In the genomic region with DNA sequence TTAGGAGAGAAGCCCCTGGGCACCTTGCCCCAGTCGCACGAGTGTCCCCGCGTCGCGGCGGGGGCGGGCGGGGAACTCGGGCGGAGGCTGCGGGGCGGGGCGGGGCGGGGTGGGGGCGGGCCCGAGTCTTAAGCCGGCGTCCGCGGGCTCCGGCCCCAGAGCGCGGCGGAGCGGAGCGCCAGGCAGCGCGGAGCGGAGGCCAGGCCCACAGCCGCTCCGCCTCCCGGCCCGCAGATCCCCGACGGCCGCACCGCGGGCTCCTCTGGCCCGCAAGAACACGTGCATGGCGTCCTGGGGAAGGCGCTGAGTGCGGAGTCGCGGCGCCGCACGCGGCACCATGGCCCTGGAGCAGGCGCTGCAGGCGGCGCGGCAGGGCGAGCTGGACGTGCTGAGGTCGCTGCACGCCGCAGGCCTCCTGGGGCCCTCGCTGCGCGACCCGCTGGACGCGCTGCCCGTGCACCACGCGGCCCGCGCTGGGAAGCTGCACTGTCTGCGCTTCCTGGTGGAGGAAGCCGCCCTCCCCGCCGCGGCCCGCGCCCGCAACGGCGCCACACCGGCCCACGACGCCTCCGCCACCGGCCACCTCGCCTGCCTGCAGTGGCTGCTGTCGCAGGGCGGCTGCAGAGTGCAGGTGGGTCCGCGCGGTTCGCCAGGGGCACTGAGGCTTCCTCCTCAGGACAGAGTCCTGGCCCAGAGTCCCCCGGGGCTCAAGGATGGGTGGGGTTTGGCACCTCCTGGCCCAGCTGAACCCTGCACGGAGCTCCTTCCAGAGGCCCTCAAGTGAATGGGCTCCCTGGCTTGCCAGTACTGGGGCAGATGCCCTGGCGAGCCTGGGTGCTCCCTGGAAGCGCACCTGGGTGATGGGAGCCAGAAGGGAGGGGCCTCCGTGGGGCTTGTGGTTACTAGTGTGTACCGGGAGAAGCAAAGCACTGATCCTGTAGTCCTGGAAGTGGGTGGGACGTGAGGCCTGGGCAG, we compare ENCODE assay signal across 9 cellular contexts. TPM values are rescaled to one million over a fixed set of nuclear protein-coding genes. Genes with fewer than 3 reads are reported as not detected.
DNase-seq lines count a peak whose midpoint lies in the region; ATAC-seq and TF ChIP-seq lines count a peak whose summit lies in the region.
"Had no signal": no experiment of that assay in that cellular context is flagged by ENCODE, and none has a peak within 500 bp of the region (broad histone marks: within the 10 kb centered on the region; RNA-seq: fewer than 3 reads in every experiment).

A gene with protein sequence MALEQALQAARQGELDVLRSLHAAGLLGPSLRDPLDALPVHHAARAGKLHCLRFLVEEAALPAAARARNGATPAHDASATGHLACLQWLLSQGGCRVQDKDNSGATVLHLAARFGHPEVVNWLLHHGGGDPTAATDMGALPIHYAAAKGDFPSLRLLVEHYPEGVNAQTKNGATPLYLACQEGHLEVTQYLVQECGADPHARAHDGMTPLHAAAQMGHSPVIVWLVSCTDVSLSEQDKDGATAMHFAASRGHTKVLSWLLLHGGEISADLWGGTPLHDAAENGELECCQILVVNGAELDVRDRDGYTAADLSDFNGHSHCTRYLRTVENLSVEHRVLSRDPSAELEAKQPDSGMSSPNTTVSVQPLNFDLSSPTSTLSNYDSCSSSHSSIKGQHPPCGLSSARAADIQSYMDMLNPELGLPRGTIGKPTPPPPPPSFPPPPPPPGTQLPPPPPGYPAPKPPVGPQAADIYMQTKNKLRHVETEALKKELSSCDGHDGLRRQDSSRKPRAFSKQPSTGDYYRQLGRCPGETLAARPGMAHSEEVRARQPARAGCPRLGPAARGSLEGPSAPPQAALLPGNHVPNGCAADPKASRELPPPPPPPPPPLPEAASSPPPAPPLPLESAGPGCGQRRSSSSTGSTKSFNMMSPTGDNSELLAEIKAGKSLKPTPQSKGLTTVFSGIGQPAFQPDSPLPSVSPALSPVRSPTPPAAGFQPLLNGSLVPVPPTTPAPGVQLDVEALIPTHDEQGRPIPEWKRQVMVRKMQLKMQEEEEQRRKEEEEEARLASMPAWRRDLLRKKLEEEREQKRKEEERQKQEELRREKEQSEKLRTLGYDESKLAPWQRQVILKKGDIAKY (plus strand): TSS at position 158 of the 975 bp plus-strand sequence. CDS start 180 bp downstream, at position 338.

- TF ChIP-seq EP300 in suprapubic skin (IDR thresholded peaks at IDR 0.05): no peak

- H3K4me3 ChIP-seq in suprapubic skin (peak within 1 kb of the TSS; percentile 48), OCI-LY7 (ENCODE audit: low read depth, low read length, poor library complexity, severe bottlenecking) (no peak within 1 kb of the TSS)

- H3K36me3 ChIP-seq in suprapubic skin: no peaks in the 10 kb centered on the region
- H3K36me3 ChIP-seq in OCI-LY7 (ENCODE audit: insufficient read depth, low read length): no peaks in the 10 kb centered on the region
- H3K36me3 ChIP-seq: neutrophil had no signal

- H3K36me3 Mint-ChIP-seq in activated CD4-positive, alpha-beta T cell treated with anti-CD3 and anti-CD28 coated beads for 36 hours (ENCODE audit: low read depth): no peaks in the 10 kb centered on the region
- H3K36me3 Mint-ChIP-seq in WTC11 (no peaks in the 10 kb centered on the region), nephron progenitor cell (ENCODE audit: low read depth) (no peaks in the 10 kb centered on the region)

- H3K27me3 ChIP-seq in suprapubic skin: peaks cover 94% of the 10 kb centered on the region

- H3K4me3 Mint-ChIP-seq in activated CD4-positive, alpha-beta T cell treated with anti-CD3 and anti-CD28 coated beads for 36 hours: peak within 1 kb of the TSS; percentile 7
- H3K4me3 Mint-ChIP-seq in WTC11 (peak within 1 kb of the TSS; percentile 60), nephron progenitor cell (no peak within 1 kb of the TSS)

- no peak within 1 kb of the TSS for H2AFZ ChIP-seq in OCI-LY7 (ENCODE audit: low read length)

- H3K79me2 ChIP-seq in OCI-LY7 (ENCODE audit: insufficient read depth, low read depth, low read length): no peaks in the 10 kb centered on the region

- CTCF ChIA-PET in activated CD4-positive, alpha-beta T cell treated with anti-CD3 and anti-CD28 coated beads for 36 hours (lab: Charles Lee): interaction anchor here (0.6 to 2.6 kb wide), 2 partner anchors 13 to 178 kb away, joined by 3 to 16 read pairs; no protein-coding TSS in a partner anchor
- CTCF ChIA-PET in WTC11 (lab: Charles Lee) (interaction anchor here (0.6 to 2.8 kb wide), 6 partner anchors 13 to 180 kb away, joined by 3 to 19 read pairs (median 6); no protein-coding TSS in a partner anchor), OCI-LY7 (lab: Charles Lee; ENCODE audit: unreplicated experiment) (no interaction called here)

- no peak within 1 kb of the TSS for H3K4me2 ChIP-seq in OCI-LY7 (ENCODE audit: low read length)

- no peak for DNase-seq in activated CD4-positive, alpha-beta T cell treated with anti-CD3 and anti-CD28 coated beads for 36 hours
- no peak for DNase-seq in activated CD4-positive, alpha-beta T cell treated with anti-CD3 and anti-CD28 coated beads for 1 hour
- DNase-seq in WTC11 (ENCODE audit: low spot score) (no peak), iPS-NIHi7 (ENCODE audit: extremely low spot score) (peak; percentile 58), suprapubic skin (ENCODE audit: low spot score in 2 of 2) (peak in 1 of 2 donors; percentile 65), OCI-LY7 (ENCODE audit: low spot score) (no peak), nephron progenitor cell (no peak)

- TF ChIP-seq CTCF in WTC11 (IDR thresholded peaks at IDR 0.05) (no peak), suprapubic skin (IDR thresholded peaks at IDR 0.05) (no peak), OCI-LY7 (conservative IDR thresholded peaks at IDR 0.05; ENCODE audit: low read length) (no peak), nephron progenitor cell (IDR thresholded peaks at IDR 0.05) (no peak)

- no peaks in the 10 kb centered on the region for H3K9me2 ChIP-seq in OCI-LY7 (ENCODE audit: insufficient read depth, low read length)

- ATAC-seq in activated CD4-positive, alpha-beta T cell treated with anti-CD3 and anti-CD28 coated beads for 36 hours: no peak
- peak; percentile 13 for ATAC-seq in WTC11
- ATAC-seq in GM21381 (IDR thresholded peaks at IDR 0.05; ENCODE audit: unreplicated experiment): no peak

- peak within 1 kb of the TSS; percentile 11 for H3K27ac ChIP-seq in suprapubic skin
- H3K27ac ChIP-seq in OCI-LY7 (ENCODE audit: low read depth, low read length, poor library complexity, severe bottlenecking): no peak within 1 kb of the TSS
- H3K27ac ChIP-seq: neutrophil had no signal

- POLR2A ChIA-PET in activated CD4-positive, alpha-beta T cell treated with anti-CD3 and anti-CD28 coated beads for 36 hours (lab: Charles Lee): no interaction called here
- POLR2A ChIA-PET in WTC11 (lab: Charles Lee): no interaction called here
- POLR2A ChIA-PET in OCI-LY7 (lab: Charles Lee): no interaction called here

- peaks cover 34% of the 10 kb centered on the region for H3K27me3 Mint-ChIP-seq in activated CD4-positive, alpha-beta T cell treated with anti-CD3 and anti-CD28 coated beads for 36 hours
- peaks cover 70% of the 10 kb centered on the region for H3K27me3 Mint-ChIP-seq in WTC11 (ENCODE audit: low read depth)
- peaks cover 88% of the 10 kb centered on the region for H3K27me3 Mint-ChIP-seq in nephron progenitor cell (ENCODE audit: low read depth, poor library complexity)

- intact Hi-C loops in activated CD4-positive, alpha-beta T cell treated with anti-CD3 and anti-CD28 coated beads for 36 hours (cut with DNase I, micrococcal nuclease): loop anchor here (2.0 to 5.0 kb wide), 2 partner anchors 14 to 178 kb away; no protein-coding TSS in a partner anchor
- intact Hi-C loops in OCI-LY7 (cut with micrococcal nuclease; ENCODE audit: unreplicated experiment): no loop called here

- no TSS peak for BruUV-seq in OCI-LY7 (replicated peaks; lab: Mats Ljungman, UMichigan)

- H3K4me1 Mint-ChIP-seq in activated CD4-positive, alpha-beta T cell treated with anti-CD3 and anti-CD28 coated beads for 36 hours: peaks cover 9% of the 10 kb centered on the region
- peaks cover 8% of the 10 kb centered on the region for H3K4me1 Mint-ChIP-seq in WTC11
- peaks cover 11% of the 10 kb centered on the region for H3K4me1 Mint-ChIP-seq in nephron progenitor cell

- no peaks in the 10 kb centered on the region for H4K20me1 ChIP-seq in OCI-LY7 (ENCODE audit: insufficient read depth, low read length)

- H3K9me3 Mint-ChIP-seq in activated CD4-positive, alpha-beta T cell treated with anti-CD3 and anti-CD28 coated beads for 36 hours (ENCODE audit: low read depth): no peaks in the 10 kb centered on the region
- H3K9me3 Mint-ChIP-seq in WTC11 (no peaks in the 10 kb centered on the region), nephron progenitor cell (no peaks in the 10 kb centered on the region)

- peaks cover 81% of the 10 kb centered on the region for H3K4me1 ChIP-seq in suprapubic skin
- H3K4me1 ChIP-seq in OCI-LY7 (ENCODE audit: insufficient read depth, low read length, poor library complexity, severe bottlenecking): no peaks in the 10 kb centered on the region

- TF ChIP-seq POLR2A in suprapubic skin (IDR thresholded peaks at IDR 0.05): no peak

- H3K27ac Mint-ChIP-seq in activated CD4-positive, alpha-beta T cell treated with anti-CD3 and anti-CD28 coated beads for 36 hours: no peak within 1 kb of the TSS
- H3K27ac Mint-ChIP-seq in WTC11: no peak within 1 kb of the TSS
- no peak within 1 kb of the TSS for H3K27ac Mint-ChIP-seq in nephron progenitor cell

- H3K9me3 ChIP-seq in suprapubic skin: no peaks in the 10 kb centered on the region
- no peaks in the 10 kb centered on the region for H3K9me3 ChIP-seq in OCI-LY7 (ENCODE audit: low read length)
- H3K9me3 ChIP-seq: neutrophil had no signal

- 5% methylated on average over 34 of the region's 99 CpGs for WGBS in suprapubic skin

TF ChIP-seq in WTC11, 78 proteins besides CTCF, POLR2A, EP300 and RAD21 (continues in another document):
- TF ChIP-seq CREM (CRISPR knock-in tag; IDR thresholded peaks at IDR 0.05): 0 out of 2 replicates have a peak, but pooled peaks have one; percentile 38
- TF ChIP-seq NR2C2 (CRISPR knock-in tag; IDR thresholded peaks at IDR 0.05): no peak
- TF ChIP-seq, protein P1, sequence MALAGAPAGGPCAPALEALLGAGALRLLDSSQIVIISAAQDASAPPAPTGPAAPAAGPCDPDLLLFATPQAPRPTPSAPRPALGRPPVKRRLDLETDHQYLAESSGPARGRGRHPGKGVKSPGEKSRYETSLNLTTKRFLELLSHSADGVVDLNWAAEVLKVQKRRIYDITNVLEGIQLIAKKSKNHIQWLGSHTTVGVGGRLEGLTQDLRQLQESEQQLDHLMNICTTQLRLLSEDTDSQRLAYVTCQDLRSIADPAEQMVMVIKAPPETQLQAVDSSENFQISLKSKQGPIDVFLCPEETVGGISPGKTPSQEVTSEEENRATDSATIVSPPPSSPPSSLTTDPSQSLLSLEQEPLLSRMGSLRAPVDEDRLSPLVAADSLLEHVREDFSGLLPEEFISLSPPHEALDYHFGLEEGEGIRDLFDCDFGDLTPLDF (CRISPR knock-in tag; IDR thresholded peaks at IDR 0.05): no peak
- TF ChIP-seq RELA (CRISPR knock-in tag; IDR thresholded peaks at IDR 0.05; ENCODE audit: borderline replicate concordance): peak; percentile 25; the same call in 1 of the 2 replicates

RNA-seq across cellular contexts. Expression of the gene that starts here (rescaled TPM):
- total RNA-seq in activated CD4-positive, alpha-beta T cell treated with anti-CD3 and anti-CD28 coated beads for 36 hours: under 1 TPM; 0.14 to 0.55 TPM
- total RNA-seq in WTC11 (2021) (46.1 to 70.3 TPM (median 68.1 TPM) in 3 replicates), suprapubic skin (10 to 100 TPM; 37.6 to 54.4 (median 48.8) TPM), OCI-LY7 (2022) (not detected in 2 replicates)
- not detected in 2 replicates for total RNA-seq in OCI-LY7 (2014; rRNA removed; shearing (Covaris generic))

Comparison
In these comparisons a context has a peak if more than half of its experiments do, and no peak if none do; other contexts are left out.
1. RNA of the gene that starts here (total RNA-seq): 37.6 to 54.4 TPM in suprapubic skin and 46.1 to 70.3 TPM in WTC11; 0.14 to 0.55 TPM in activated CD4-positive, alpha-beta T cell treated with anti-CD3 and anti-CD28 coated beads for 36 hours and not detected in OCI-LY7; every median in the first group is over 10 times any median in the second.